ENCODE assay signal across 12 cellular contexts in genomic region chr1:231636157-231636556, GRCh38. TPM values are rescaled to one million over a fixed set of nuclear protein-coding genes. Genes with fewer than 3 reads are reported as not detected.
DNase-seq lines count a peak whose midpoint lies in the region; ATAC-seq and TF ChIP-seq lines count a peak whose summit lies in the region.
"Had no signal": no experiment of that assay in that cellular context is flagged by ENCODE, and none has a peak within 500 bp of the region (broad histone marks: within the 10 kb centered on the region; RNA-seq: fewer than 3 reads in every experiment).

No MANE protein-coding gene starts in this region.

- H3K9me3 ChIP-seq in smooth muscle cell (replicated peaks; ENCODE audit: low read depth) = no peaks in the 10 kb centered on the region

- intact Hi-C loops in head of caudate nucleus (cut with DNase I) = no loop called here

- H3K4me1 ChIP-seq in smooth muscle cell (ENCODE audit: low read depth) = peaks cover 3% of the 10 kb centered on the region

- H3K27me3 ChIP-seq in smooth muscle cell (ENCODE audit: low read depth) = no peaks in the 10 kb centered on the region

- H2AFZ ChIP-seq in smooth muscle cell (ENCODE audit: low read depth) = no peak overlapping the region

- peak overlapping the region; percentile 66 for H3K27ac ChIP-seq in smooth muscle cell (ENCODE audit: low read depth)
- H3K27ac ChIP-seq: 22Rv1 had no signal

- DNase-seq in DMS 273 (lab: John Stamatoyannopoulos, UW; ENCODE audit: unreplicated experiment) (peak; percentile 49), DMS 273 treated with DMSO at 0.1 percent for 48 hours (lab: John Stamatoyannopoulos, UW) (no peak), amniotic epithelial cell (ENCODE audit: low read depth) (peak; percentile 54), head of caudate nucleus (peak in 39 of 42 donors; percentile 36 to 87 (median 66)), smooth muscle cell (lab: John Stamatoyannopoulos, UW; ENCODE audit: unreplicated experiment) (no peak), NCI-H1694 (lab: John Stamatoyannopoulos, UW) (no peak)
- DNase-seq: kidney, right cardiac atrium had no signal

- no peak overlapping the region for H3K4me3 ChIP-seq in smooth muscle cell

- ATAC-seq in HG03565 (IDR thresholded peaks at IDR 0.05; ENCODE audit: unreplicated experiment) (no peak), GM18870 (IDR thresholded peaks at IDR 0.05; ENCODE audit: unreplicated experiment) (no peak)
- ATAC-seq: activated T-helper 17 cell treated with anti-CD3 and anti-CD28 coated beads, Interleukin-2, amount 50 U/mL, for 72 hours had no signal

- H3K79me2 ChIP-seq in smooth muscle cell (ENCODE audit: low read depth) = peaks cover 7% of the 10 kb centered on the region

- peak overlapping the region; percentile 32 for H3K4me2 ChIP-seq in smooth muscle cell

- peak overlapping the region; percentile 29 for H3K9ac ChIP-seq in smooth muscle cell (ENCODE audit: low read depth)

- no peaks in the 10 kb centered on the region for H3F3A ChIP-seq in smooth muscle cell (ENCODE audit: low read depth)

- H4K20me1 ChIP-seq in smooth muscle cell (ENCODE audit: low read depth) = no peaks in the 10 kb centered on the region

- TF ChIP-seq CTCF in smooth muscle cell (IDR thresholded peaks at IDR 0.05; ENCODE audit: borderline replicate concordance, insufficient read depth, poor library complexity, severe bottlenecking) = no peak

- no peaks in the 10 kb centered on the region for H3K36me3 ChIP-seq in smooth muscle cell (ENCODE audit: low read depth)

- 1% methylated on average over 4 of the region's 4 CpGs for WGBS in smooth muscle cell (ENCODE audit: low lambda C conversion rate)

RNA-seq across cellular contexts. Expression of gene DISC1, which starts 9.6 kb away (rescaled TPM):
- total RNA-seq in smooth muscle cell = 2.8 and 4.3 TPM in 2 replicates
- polyA plus RNA-seq in smooth muscle cell = 0.86 and 0.89 TPM in 2 replicates

Comparison
In these comparisons a context has a peak if more than half of its experiments do, and no peak if none do; other contexts are left out.
1. DNase-seq: peak in DMS 273 (single experiment), amniotic epithelial cell (single experiment) and head of caudate nucleus (39 of 42); none in DMS 273 treated with DMSO at 0.1 percent for 48 hours (single experiment), smooth muscle cell (single experiment) and NCI-H1694 (single experiment).